Comparison of ENCODE assay signal across 24 cellular contexts in genomic region chr7:137601642-137602041, GRCh38.
"Had no signal": no experiment of that assay in that cellular context is flagged by ENCODE, and none has a peak within 500 bp of the region (broad histone marks: within the 10 kb centered on the region; RNA-seq: fewer than 3 reads in every experiment).

No MANE protein-coding gene starts in this region.

- H3K4me3 ChIP-seq: adrenal gland, coronary artery, dorsolateral prefrontal cortex, gastroesophageal sphincter, hepatocyte, left ventricle myocardium inferior, lung, testis had no signal

- H3K27me3 ChIP-seq: adrenal gland, brain microvascular endothelial cell, dorsolateral prefrontal cortex, gastroesophageal sphincter, hepatocyte, testis had no signal

- DNase-seq: activated CD4-positive, alpha-beta T cell treated with anti-CD3 and anti-CD28 coated beads for 4 hours; activated CD4-positive, alpha-beta T cell treated with anti-CD3 and anti-CD28 coated beads, Interleukin-2, amount 50 U/mL, for 4 hours; activated effector memory CD4-positive, alpha-beta T cell treated with anti-CD3 and anti-CD28 coated beads, Interleukin-2, amount 50 U/mL, for 16 hours; activated naive CD4-positive, alpha-beta T cell treated with anti-CD3 and anti-CD28 coated beads for 36 hours; activated naive CD8-positive, alpha-beta T cell treated with anti-CD3 and anti-CD28 coated beads for 36 hours; adrenal gland; aorta; brain microvascular endothelial cell; dorsolateral prefrontal cortex; effector memory CD4-positive, alpha-beta T cell; islet precursor cell; left ventricle myocardium inferior; mesendoderm; right cardiac atrium; stimulated activated naive CD4-positive, alpha-beta T cell treated with Interleukin-2 at 50 U/mL for 16 hours; T-helper 9 cell; testis had no signal

- H3K4me2 ChIP-seq: hepatocyte had no signal

- H3K79me2 ChIP-seq: hepatocyte had no signal

- H3K27ac ChIP-seq: adrenal gland, brain microvascular endothelial cell, coronary artery, dorsolateral prefrontal cortex, gastroesophageal sphincter, hepatocyte, left ventricle myocardium inferior, testis, VCaP had no signal

- H3K4me1 ChIP-seq: adrenal gland, gastroesophageal sphincter, left ventricle myocardium inferior, testis had no signal

- ATAC-seq: gastroesophageal sphincter; natural killer cell treated with Interleukin-12 subunit alpha and Interleukin-12 subunit beta and Interleukin-15 and Interleukin-18, amount 100 ng/mL, for 72 hours; right cardiac atrium had no signal

- FAIRE-seq: TTC549 had no signal

- H2AFZ ChIP-seq: hepatocyte had no signal

- H3K36me3 ChIP-seq: adrenal gland, brain microvascular endothelial cell, gastroesophageal sphincter, left ventricle myocardium inferior had no signal

- H3K9me3 ChIP-seq: adrenal gland, gastroesophageal sphincter, left ventricle myocardium inferior, testis had no signal
